1 cellular context compared by ENCODE assay signal in the genomic region with DNA sequence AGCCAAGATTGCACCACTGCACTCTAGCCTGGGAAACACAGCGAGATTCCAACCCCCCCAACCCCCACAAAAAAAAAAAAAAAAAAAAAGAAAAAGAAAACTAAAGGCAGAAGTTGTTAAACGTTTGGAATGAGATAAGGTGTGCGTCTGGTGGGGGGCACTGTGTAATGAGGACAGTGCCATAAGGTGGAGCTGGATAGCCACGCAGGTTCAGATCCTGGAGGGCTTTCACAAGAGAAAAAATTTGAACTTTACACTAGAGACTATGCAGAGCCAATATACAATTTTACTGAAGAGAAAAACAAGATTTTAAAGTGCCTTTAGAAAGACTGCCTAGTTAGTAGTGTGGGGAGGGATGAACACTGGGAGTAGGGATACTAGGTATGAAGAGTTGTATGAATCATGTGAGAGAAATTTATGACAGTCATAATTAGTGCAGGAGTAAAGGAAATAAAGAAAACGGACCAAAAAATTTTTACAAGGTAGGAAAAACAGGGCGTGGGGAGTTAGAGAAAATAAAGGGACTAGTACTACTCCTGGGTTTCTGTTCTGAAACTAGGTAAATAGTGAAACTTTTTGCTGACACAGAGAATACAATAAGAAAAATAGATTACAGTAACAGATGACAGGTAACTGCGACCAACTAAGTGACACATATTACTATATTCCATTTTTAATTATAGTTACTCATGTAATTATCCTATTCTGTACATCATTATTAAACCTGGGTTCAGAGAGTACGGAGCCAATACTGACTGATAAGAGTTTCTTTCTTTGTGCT.
A peak's percentile ranks its signal among the peaks of the same experiment; 100 is the strongest.
TF ChIP-seq lines count a peak whose summit lies in the region.

No MANE protein-coding gene starts in this region.

TF ChIP-seq in K562, 482 proteins besides CTCF, POLR2A, EP300 and RAD21 (continued from another document):
- TF ChIP-seq ZNF316 (IDR thresholded peaks at IDR 0.05): peak; percentile 82
- no peak for TF ChIP-seq NR2C2 (CRISPR knock-in tag; IDR thresholded peaks at IDR 0.05)
- TF ChIP-seq NR2C2 (tag; IDR thresholded peaks at IDR 0.05): no peak
- TF ChIP-seq LCOR (CRISPR knock-in tag; IDR thresholded peaks at IDR 0.05): no peak
- TF ChIP-seq, protein P1, sequence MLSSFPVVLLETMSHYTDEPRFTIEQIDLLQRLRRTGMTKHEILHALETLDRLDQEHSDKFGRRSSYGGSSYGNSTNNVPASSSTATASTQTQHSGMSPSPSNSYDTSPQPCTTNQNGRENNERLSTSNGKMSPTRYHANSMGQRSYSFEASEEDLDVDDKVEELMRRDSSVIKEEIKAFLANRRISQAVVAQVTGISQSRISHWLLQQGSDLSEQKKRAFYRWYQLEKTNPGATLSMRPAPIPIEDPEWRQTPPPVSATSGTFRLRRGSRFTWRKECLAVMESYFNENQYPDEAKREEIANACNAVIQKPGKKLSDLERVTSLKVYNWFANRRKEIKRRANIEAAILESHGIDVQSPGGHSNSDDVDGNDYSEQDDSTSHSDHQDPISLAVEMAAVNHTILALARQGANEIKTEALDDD (IDR thresholded peaks at IDR 0.05): peak; percentile 30; the same call in 1 of the 2 replicates
- TF ChIP-seq MAFF (IDR thresholded peaks at IDR 0.05; ENCODE audit: low read length): peak; percentile 36
- no peak for TF ChIP-seq L3MBTL2 (IDR thresholded peaks at IDR 0.05)
